ENCODE assay signal across 1 cellular context in the genomic region with DNA sequence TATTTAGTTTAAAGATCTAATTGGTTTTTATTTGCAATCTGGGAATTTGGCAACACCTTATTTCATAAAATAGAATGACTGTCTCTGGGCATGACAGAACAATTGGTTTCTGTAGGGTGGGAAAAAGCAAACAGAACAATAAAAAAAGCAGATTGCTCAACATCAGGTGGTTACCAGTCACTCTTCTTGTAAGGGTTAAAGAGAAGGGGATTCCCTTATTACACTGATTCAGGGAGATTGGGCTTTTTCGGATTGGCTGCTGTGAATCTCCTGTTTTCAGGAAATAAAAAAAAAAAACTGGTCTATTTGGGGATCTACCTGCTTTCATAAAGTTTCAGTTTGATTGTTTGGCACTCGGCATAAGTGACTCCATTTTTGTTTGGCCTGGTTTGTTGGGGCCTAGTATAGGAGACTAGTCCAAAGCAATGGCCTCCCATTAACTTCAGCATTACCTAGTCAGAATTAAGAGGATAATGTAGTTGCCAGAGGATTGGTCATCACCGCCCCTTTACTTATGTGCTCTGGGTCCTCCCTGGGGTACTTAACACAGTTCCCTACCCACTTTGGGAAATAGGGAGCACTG.
A peak's percentile ranks its signal among the peaks of the same experiment; 100 is the strongest.
TF ChIP-seq lines count a peak whose summit lies in the region.

No MANE protein-coding gene starts in this region.

TF ChIP-seq in GM12878, 131 proteins besides CTCF, POLR2A, EP300 and RAD21 (continued from another document and continues in another):
- TF ChIP-seq, protein P1, sequence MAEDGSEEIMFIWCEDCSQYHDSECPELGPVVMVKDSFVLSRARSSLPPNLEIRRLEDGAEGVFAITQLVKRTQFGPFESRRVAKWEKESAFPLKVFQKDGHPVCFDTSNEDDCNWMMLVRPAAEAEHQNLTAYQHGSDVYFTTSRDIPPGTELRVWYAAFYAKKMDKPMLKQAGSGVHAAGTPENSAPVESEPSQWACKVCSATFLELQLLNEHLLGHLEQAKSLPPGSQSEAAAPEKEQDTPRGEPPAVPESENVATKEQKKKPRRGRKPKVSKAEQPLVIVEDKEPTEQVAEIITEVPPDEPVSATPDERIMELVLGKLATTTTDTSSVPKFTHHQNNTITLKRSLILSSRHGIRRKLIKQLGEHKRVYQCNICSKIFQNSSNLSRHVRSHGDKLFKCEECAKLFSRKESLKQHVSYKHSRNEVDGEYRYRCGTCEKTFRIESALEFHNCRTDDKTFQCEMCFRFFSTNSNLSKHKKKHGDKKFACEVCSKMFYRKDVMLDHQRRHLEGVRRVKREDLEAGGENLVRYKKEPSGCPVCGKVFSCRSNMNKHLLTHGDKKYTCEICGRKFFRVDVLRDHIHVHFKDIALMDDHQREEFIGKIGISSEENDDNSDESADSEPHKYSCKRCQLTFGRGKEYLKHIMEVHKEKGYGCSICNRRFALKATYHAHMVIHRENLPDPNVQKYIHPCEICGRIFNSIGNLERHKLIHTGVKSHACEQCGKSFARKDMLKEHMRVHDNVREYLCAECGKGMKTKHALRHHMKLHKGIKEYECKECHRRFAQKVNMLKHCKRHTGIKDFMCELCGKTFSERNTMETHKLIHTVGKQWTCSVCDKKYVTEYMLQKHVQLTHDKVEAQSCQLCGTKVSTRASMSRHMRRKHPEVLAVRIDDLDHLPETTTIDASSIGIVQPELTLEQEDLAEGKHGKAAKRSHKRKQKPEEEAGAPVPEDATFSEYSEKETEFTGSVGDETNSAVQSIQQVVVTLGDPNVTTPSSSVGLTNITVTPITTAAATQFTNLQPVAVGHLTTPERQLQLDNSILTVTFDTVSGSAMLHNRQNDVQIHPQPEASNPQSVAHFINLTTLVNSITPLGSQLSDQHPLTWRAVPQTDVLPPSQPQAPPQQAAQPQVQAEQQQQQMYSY (CRISPR knock-in tag; IDR thresholded peaks at IDR 0.05) = peak; percentile 64; the same call in 1 of the 2 replicates
- TF ChIP-seq, protein P2, sequence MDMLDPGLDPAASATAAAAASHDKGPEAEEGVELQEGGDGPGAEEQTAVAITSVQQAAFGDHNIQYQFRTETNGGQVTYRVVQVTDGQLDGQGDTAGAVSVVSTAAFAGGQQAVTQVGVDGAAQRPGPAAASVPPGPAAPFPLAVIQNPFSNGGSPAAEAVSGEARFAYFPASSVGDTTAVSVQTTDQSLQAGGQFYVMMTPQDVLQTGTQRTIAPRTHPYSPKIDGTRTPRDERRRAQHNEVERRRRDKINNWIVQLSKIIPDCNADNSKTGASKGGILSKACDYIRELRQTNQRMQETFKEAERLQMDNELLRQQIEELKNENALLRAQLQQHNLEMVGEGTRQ (IDR thresholded peaks at IDR 0.05; ENCODE audit: borderline replicate concordance, low read depth, low read length) = no peak
- TF ChIP-seq RUNX3 (IDR thresholded peaks at IDR 0.05; ENCODE audit: low read length) = peak; percentile 15; the same call in 1 of the 2 replicates
- peak; percentile 99 for TF ChIP-seq ZNF687 (IDR thresholded peaks at IDR 0.05)
- no peak for TF ChIP-seq TCF7 (IDR thresholded peaks at IDR 0.05; ENCODE audit: borderline replicate concordance)
- no peak for TF ChIP-seq MEF2B (IDR thresholded peaks at IDR 0.05; ENCODE audit: partially characterized antibody, poor library complexity, severe bottlenecking)
- no peak for TF ChIP-seq IRF5 (IDR thresholded peaks at IDR 0.05; ENCODE audit: borderline replicate concordance)
- TF ChIP-seq IRF3 (IDR thresholded peaks at IDR 0.05) = no peak
- no peak for TF ChIP-seq HDAC2 (IDR thresholded peaks at IDR 0.05)
- no peak for TF ChIP-seq SP1 (IDR thresholded peaks at IDR 0.05; ENCODE audit: low read depth, low read length)
- no peak for TF ChIP-seq BACH1 (IDR thresholded peaks at IDR 0.05; ENCODE audit: borderline replicate concordance)
- TF ChIP-seq MTA3 (IDR thresholded peaks at IDR 0.05; ENCODE audit: borderline replicate concordance, low read length) = no peak
- TF ChIP-seq, protein P3, sequence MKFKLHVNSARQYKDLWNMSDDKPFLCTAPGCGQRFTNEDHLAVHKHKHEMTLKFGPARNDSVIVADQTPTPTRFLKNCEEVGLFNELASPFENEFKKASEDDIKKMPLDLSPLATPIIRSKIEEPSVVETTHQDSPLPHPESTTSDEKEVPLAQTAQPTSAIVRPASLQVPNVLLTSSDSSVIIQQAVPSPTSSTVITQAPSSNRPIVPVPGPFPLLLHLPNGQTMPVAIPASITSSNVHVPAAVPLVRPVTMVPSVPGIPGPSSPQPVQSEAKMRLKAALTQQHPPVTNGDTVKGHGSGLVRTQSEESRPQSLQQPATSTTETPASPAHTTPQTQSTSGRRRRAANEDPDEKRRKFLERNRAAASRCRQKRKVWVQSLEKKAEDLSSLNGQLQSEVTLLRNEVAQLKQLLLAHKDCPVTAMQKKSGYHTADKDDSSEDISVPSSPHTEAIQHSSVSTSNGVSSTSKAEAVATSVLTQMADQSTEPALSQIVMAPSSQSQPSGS (IDR thresholded peaks at IDR 0.05; ENCODE audit: low read length) = no peak
- TF ChIP-seq, protein P4, sequence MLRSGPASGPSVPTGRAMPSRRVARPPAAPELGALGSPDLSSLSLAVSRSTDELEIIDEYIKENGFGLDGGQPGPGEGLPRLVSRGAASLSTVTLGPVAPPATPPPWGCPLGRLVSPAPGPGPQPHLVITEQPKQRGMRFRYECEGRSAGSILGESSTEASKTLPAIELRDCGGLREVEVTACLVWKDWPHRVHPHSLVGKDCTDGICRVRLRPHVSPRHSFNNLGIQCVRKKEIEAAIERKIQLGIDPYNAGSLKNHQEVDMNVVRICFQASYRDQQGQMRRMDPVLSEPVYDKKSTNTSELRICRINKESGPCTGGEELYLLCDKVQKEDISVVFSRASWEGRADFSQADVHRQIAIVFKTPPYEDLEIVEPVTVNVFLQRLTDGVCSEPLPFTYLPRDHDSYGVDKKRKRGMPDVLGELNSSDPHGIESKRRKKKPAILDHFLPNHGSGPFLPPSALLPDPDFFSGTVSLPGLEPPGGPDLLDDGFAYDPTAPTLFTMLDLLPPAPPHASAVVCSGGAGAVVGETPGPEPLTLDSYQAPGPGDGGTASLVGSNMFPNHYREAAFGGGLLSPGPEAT (IDR thresholded peaks at IDR 0.05; ENCODE audit: low read depth) = 0 out of 2 replicates have a peak, but pooled peaks have one; percentile 15
- TF ChIP-seq SPI1 (IDR thresholded peaks at IDR 0.05; ENCODE audit: borderline replicate concordance, insufficient read depth, low read depth, low read length) = no peak
- 0 out of 2 replicates have a peak, but pooled peaks have one; percentile 32 for TF ChIP-seq YY1 (IDR thresholded peaks at IDR 0.05; ENCODE audit: low read depth, low read length)
- peak; percentile 99 for TF ChIP-seq ZNF592 (IDR thresholded peaks at IDR 0.05)
- no peak for TF ChIP-seq PKNOX1 (IDR thresholded peaks at IDR 0.05)
- no peak for TF ChIP-seq SREBF2 (IDR thresholded peaks at IDR 0.05; ENCODE audit: low read length)
- TF ChIP-seq USF1 (IDR thresholded peaks at IDR 0.05; ENCODE audit: borderline replicate concordance, extremely low read length, insufficient read depth, low read depth, low read length) = no peak
- TF ChIP-seq ZNF217 (IDR thresholded peaks at IDR 0.05) = no peak
- no peak for TF ChIP-seq BCL3 (IDR thresholded peaks at IDR 0.05; ENCODE audit: borderline replicate concordance, insufficient read depth, low read depth, low read length, poor library complexity, severe bottlenecking)
- TF ChIP-seq BCL11A (IDR thresholded peaks at IDR 0.05; ENCODE audit: low read depth, low read length) = no peak
- TF ChIP-seq NR2C2 (IDR thresholded peaks at IDR 0.05; ENCODE audit: borderline replicate concordance, control insufficient read depth, insufficient read length, low read depth) = no peak
- TF ChIP-seq IKZF2 (IDR thresholded peaks at IDR 0.05) = no peak
- no peak for TF ChIP-seq KAT2A (conservative IDR thresholded peaks at IDR 0.05; ENCODE audit: control insufficient read depth, low read depth, low read length)
- TF ChIP-seq POLR2AphosphoS2 (IDR thresholded peaks at IDR 0.05; ENCODE audit: low read depth, low read length) = no peak
